23 cellular contexts compared by ENCODE assay signal in genomic region chr3:180828001-180828720, GRCh38.
DNase-seq lines count a peak whose midpoint lies in the region; ATAC-seq and TF ChIP-seq lines count a peak whose summit lies in the region.
"Had no signal": no experiment of that assay in that cellular context is flagged by ENCODE, and none has a peak within 500 bp of the region (broad histone marks: within the 10 kb centered on the region; RNA-seq: fewer than 3 reads in every experiment).

No MANE protein-coding gene starts in this region.

- no TSS peak for BruUV-seq in Panc1 (replicated peaks; lab: Mats Ljungman, UMichigan)

- H3K4me3 ChIP-seq in Panc1 (ENCODE audit: low read depth in 2 of 2, low read length in 2 of 2) (no peak overlapping the region), aorta (ENCODE audit: low read length in 2 of 2) (no peak overlapping the region), right cardiac atrium (ENCODE audit: low read length) (no peak overlapping the region)
- H3K4me3 ChIP-seq: A549, PC-9, SJSA1 had no signal

- CTCF ChIA-PET in Panc1 (lab: Charles Lee), result no interaction called here

- H3K27me3 ChIP-seq in Panc1 (ENCODE audit: control insufficient read depth, insufficient read depth, low read length) (peaks cover 4% of the 10 kb centered on the region), aorta (ENCODE audit: control insufficient read depth in 1 of 2, insufficient read depth in 2 of 2, low read length in 1 of 2) (no peaks in the 10 kb centered on the region), right cardiac atrium (ENCODE audit: control insufficient read depth, insufficient read depth) (no peaks in the 10 kb centered on the region)
- H3K27me3 ChIP-seq: SJSA1 had no signal

- H3K36me3 Mint-ChIP-seq in stimulated activated effector memory CD8-positive, alpha-beta T cell treated with anti-CD3 and anti-CD28 coated beads, Interleukin-12 subunit alpha, Interleukin-12 subunit beta, amount 100 ng/mL, for 72 hours, result no peaks in the 10 kb centered on the region
- H3K36me3 Mint-ChIP-seq: CD8-positive, alpha-beta T cell had no signal

- intact Hi-C loops in Panc1 (cut with micrococcal nuclease; ENCODE audit: unreplicated experiment), result no loop called here
- intact Hi-C loops in aorta (cut with DNase I), result no loop called here
- intact Hi-C loops in right cardiac atrium (cut with DNase I), result no loop called here

- no peak for TF ChIP-seq CTCF in Panc1 (IDR thresholded peaks at IDR 0.05)

- H3K9me3 ChIP-seq in Panc1 (ENCODE audit: control insufficient read depth, insufficient read depth, low read depth, low read length) (no peaks in the 10 kb centered on the region), aorta (ENCODE audit: control insufficient read depth, low read length) (no peaks in the 10 kb centered on the region), right cardiac atrium (ENCODE audit: control insufficient read depth, low read length) (no peaks in the 10 kb centered on the region)
- H3K9me3 ChIP-seq: A549, Caco-2, SJSA1 had no signal

- no peaks in the 10 kb centered on the region for H3K4me1 ChIP-seq in Panc1 (ENCODE audit: control insufficient read depth, insufficient read depth, low read length)
- no peaks in the 10 kb centered on the region for H3K4me1 ChIP-seq in aorta (ENCODE audit: control insufficient read depth in 1 of 2, insufficient read depth in 2 of 2, low read length in 2 of 2)
- no peaks in the 10 kb centered on the region for H3K4me1 ChIP-seq in right cardiac atrium (ENCODE audit: control insufficient read depth, insufficient read depth, low read length)
- H3K4me1 ChIP-seq: A549, Caco-2, SJSA1 had no signal

- DNase-seq in Daoy (ENCODE audit: low read depth), result peak; percentile 10
- DNase-seq in Panc1 (ENCODE audit: low read depth, low spot score), result no peak
- DNase-seq in stimulated activated effector memory CD8-positive, alpha-beta T cell treated with anti-CD3 and anti-CD28 coated beads, Interleukin-12 subunit alpha, Interleukin-12 subunit beta, amount 100 ng/mL, for 72 hours (ENCODE audit: low spot score in 2 of 2), result no peak
- DNase-seq in aorta, result peak in 1 of 2 donors; percentile 69
- DNase-seq in stimulated activated naive CD4-positive, alpha-beta T cell (lab: John Stamatoyannopoulos, UW), result no peak
- no peak for DNase-seq in pons (ENCODE audit: low spot score)
- no peak for DNase-seq in right cardiac atrium
- DNase-seq: AML-193, Caco-2, DMS79 treated with DMSO at 0.1 percent for 48 hours, IMR-90, MM.1S, NCI-H1694 treated with DMSO at 0.1 percent for 48 hours, NCI-H2227 treated with DMSO at 0.1 percent for 48 hours, NCI-H526 treated with DMSO at 0.1 percent for 48 hours, PC-9, Right ventricle myocardium superior had no signal

- WGBS in aorta, 2 donors, result 94% methylated on average over 36 of the region's 36 CpGs
- WGBS in right cardiac atrium, result 92% methylated on average over 36 of the region's 36 CpGs

- H3K27ac ChIP-seq in Panc1 (ENCODE audit: low read length) (no peak overlapping the region), aorta (ENCODE audit: low read depth in 1 of 2, low read length in 2 of 2) (no peak overlapping the region), right cardiac atrium (ENCODE audit: low read length) (no peak overlapping the region)
- H3K27ac ChIP-seq: A549, C4-2B, KMS-11, PC-9, SJSA1 had no signal

- H3K9me3 Mint-ChIP-seq in stimulated activated effector memory CD8-positive, alpha-beta T cell treated with anti-CD3 and anti-CD28 coated beads, Interleukin-12 subunit alpha, Interleukin-12 subunit beta, amount 100 ng/mL, for 72 hours, result no peaks in the 10 kb centered on the region
- H3K9me3 Mint-ChIP-seq: CD8-positive, alpha-beta T cell had no signal

- no peak overlapping the region for H3K27ac Mint-ChIP-seq in stimulated activated effector memory CD8-positive, alpha-beta T cell treated with anti-CD3 and anti-CD28 coated beads, Interleukin-12 subunit alpha, Interleukin-12 subunit beta, amount 100 ng/mL, for 72 hours
- H3K27ac Mint-ChIP-seq: CD8-positive, alpha-beta T cell had no signal

- H3K4me3 Mint-ChIP-seq in stimulated activated effector memory CD8-positive, alpha-beta T cell treated with anti-CD3 and anti-CD28 coated beads, Interleukin-12 subunit alpha, Interleukin-12 subunit beta, amount 100 ng/mL, for 72 hours, result no peak overlapping the region
- H3K4me3 Mint-ChIP-seq: CD8-positive, alpha-beta T cell had no signal

- POLR2A ChIA-PET in Panc1 (lab: Charles Lee), result no interaction called here

- no peaks in the 10 kb centered on the region for H3K4me1 Mint-ChIP-seq in stimulated activated effector memory CD8-positive, alpha-beta T cell treated with anti-CD3 and anti-CD28 coated beads, Interleukin-12 subunit alpha, Interleukin-12 subunit beta, amount 100 ng/mL, for 72 hours

- no peaks in the 10 kb centered on the region for H3K36me3 ChIP-seq in Panc1 (ENCODE audit: control insufficient read depth, insufficient read depth, low read length)
- H3K36me3 ChIP-seq in aorta (ENCODE audit: control insufficient read depth in 1 of 2, insufficient read depth in 2 of 2, low read length in 1 of 2), result no peaks in the 10 kb centered on the region
- H3K36me3 ChIP-seq: SJSA1 had no signal

- ATAC-seq in Panc1 (0 out of 2 replicates have a peak, but pooled peaks have one; percentile 21), aorta (ENCODE audit: low FRiP score) (peak; percentile 42), right cardiac atrium (no peak)
- ATAC-seq in stimulated activated effector memory CD8-positive, alpha-beta T cell treated with anti-CD3 and anti-CD28 coated beads, Interleukin-12 subunit alpha, Interleukin-12 subunit beta, amount 100 ng/mL, for 72 hours, result peak; percentile 31
- ATAC-seq: A549; CD8-positive, alpha-beta T cell; HCT116 had no signal

- in situ Hi-C loops in Panc1 (cut with HindIII; ENCODE audit: low pct_unique_long_range_greater_than_20kb, low sequenced_read_pairs), result no loop called here

Comparison
In these comparisons a context has a peak if more than half of its experiments do, and no peak if none do; other contexts are left out.
1. ATAC-seq: peak in Panc1 (single experiment), stimulated activated effector memory CD8-positive, alpha-beta T cell treated with anti-CD3 and anti-CD28 coated beads, Interleukin-12 subunit alpha, Interleukin-12 subunit beta, amount 100 ng/mL, for 72 hours (single experiment) and aorta (single experiment); none in right cardiac atrium (0 of 2).